Comparison of ENCODE assay signal across 8 cellular contexts in genomic region chr18:79797518-79798345, GRCh38. TPM values are rescaled to one million over a fixed set of nuclear protein-coding genes. Genes with fewer than 3 reads are reported as not detected.
DNase-seq lines count a peak whose midpoint lies in the region; ATAC-seq and TF ChIP-seq lines count a peak whose summit lies in the region.

KCNG2 (plus strand) TSS chr18:79797938; CDS start chr18:79863668, 65,730 bp downstream.

- peak within 1 kb of the TSS; percentile 32 for H3K4me3 Mint-ChIP-seq in activated CD4-positive, alpha-beta memory T cell treated with anti-CD3 and anti-CD28 coated beads for 36 hours

- H3K9me3 ChIP-seq in heart left ventricle = no peaks in the 10 kb centered on the region

- DNase-seq in Right ventricle myocardium inferior (ENCODE audit: missing footprints) = no peak
- no peak for DNase-seq in cardiac septum (ENCODE audit: low spot score)
- DNase-seq in activated CD4-positive, alpha-beta memory T cell treated with anti-CD3 and anti-CD28 coated beads for 36 hours = peak; percentile 32
- DNase-seq in heart left ventricle = peak in 3 of 5 donors; percentile 39 to 61 (median 39)
- no peak for DNase-seq in OCI-M1 (lab: John Stamatoyannopoulos, UW)
- DNase-seq in RPMI8226 = no peak

- no peaks in the 10 kb centered on the region for H3K9me3 Mint-ChIP-seq in activated CD4-positive, alpha-beta memory T cell treated with anti-CD3 and anti-CD28 coated beads for 36 hours

- no peak for TF ChIP-seq POLR2A in heart left ventricle (IDR thresholded peaks at IDR 0.05)

- CTCF ChIA-PET in activated CD4-positive, alpha-beta memory T cell treated with anti-CD3 and anti-CD28 coated beads for 36 hours (lab: Charles Lee) = no interaction called here

- H3K4me3 ChIP-seq in heart left ventricle (peak within 1 kb of the TSS; percentile 21 to 58 (median 36)), skin epidermis (peak within 1 kb of the TSS in 6 of 7 experiments; percentile 21 to 41 (median 24))

- peak; percentile 42 for ATAC-seq in Right ventricle myocardium inferior
- ATAC-seq in heart left ventricle = peak in 3 of 4 donors; percentile 50 to 65 (median 55)
- ATAC-seq in HG03159 (IDR thresholded peaks at IDR 0.05; ENCODE audit: unreplicated experiment) = no peak

- no peak within 1 kb of the TSS for H3K27ac Mint-ChIP-seq in activated CD4-positive, alpha-beta memory T cell treated with anti-CD3 and anti-CD28 coated beads for 36 hours

- no peaks in the 10 kb centered on the region for H3K36me3 ChIP-seq in heart left ventricle

- H3K27ac ChIP-seq in heart left ventricle (no peak within 1 kb of the TSS), skin epidermis (no peak within 1 kb of the TSS)

- intact Hi-C loops in Right ventricle myocardium inferior (cut with DNase I) (no loop called here), cardiac septum (cut with DNase I) (no loop called here), heart left ventricle (cut with DNase I) (loop anchor here in 1 of 10 donors (10.0 kb wide), 1 partner anchor 177 kb away; no protein-coding TSS in a partner anchor)
- intact Hi-C loops in activated CD4-positive, alpha-beta memory T cell treated with anti-CD3 and anti-CD28 coated beads for 36 hours (cut with micrococcal nuclease) = no loop called here

- POLR2A ChIA-PET in activated CD4-positive, alpha-beta memory T cell treated with anti-CD3 and anti-CD28 coated beads for 36 hours (lab: Charles Lee) = no interaction called here

- H3K27me3 ChIP-seq in heart left ventricle = peaks cover 23 to 57% (median 38%) of the 10 kb centered on the region in 9 donors

- peak in 4 of 12 donors; percentile 8 to 39 (median 32) for TF ChIP-seq CTCF in heart left ventricle (IDR thresholded peaks at IDR 0.05)

- peaks cover 10% of the 10 kb centered on the region for H3K4me1 Mint-ChIP-seq in activated CD4-positive, alpha-beta memory T cell treated with anti-CD3 and anti-CD28 coated beads for 36 hours (ENCODE audit: low read depth)

- peaks cover 5 to 30% (median 9%) of the 10 kb centered on the region in 12 donors for H3K4me1 ChIP-seq in heart left ventricle

- peaks cover 46% of the 10 kb centered on the region for H3K27me3 Mint-ChIP-seq in activated CD4-positive, alpha-beta memory T cell treated with anti-CD3 and anti-CD28 coated beads for 36 hours

- no peaks in the 10 kb centered on the region for H3K36me3 Mint-ChIP-seq in activated CD4-positive, alpha-beta memory T cell treated with anti-CD3 and anti-CD28 coated beads for 36 hours

- WGBS in heart left ventricle, 4 donors = 5 to 24% (median 7%) methylated on average over 18 to 92 of the region's 92 CpGs

RNA-seq across cellular contexts. Expression of gene KCNG2, which starts in this region (rescaled TPM):
- total RNA-seq in Right ventricle myocardium inferior = not detected
- total RNA-seq in cardiac septum = 0.32 TPM
- not detected for total RNA-seq in activated CD4-positive, alpha-beta memory T cell treated with anti-CD3 and anti-CD28 coated beads for 36 hours
- 1 to 10 TPM in 1 of 9 donors, under 1 TPM in 1, not detected in 7; 0.18 to 1.5 TPM for total RNA-seq in heart left ventricle
- under 1 TPM in 1 of 2 donors, not detected in 1; 0.07 TPM for polyA plus RNA-seq in heart left ventricle

Comparison
In these comparisons a context has a peak if more than half of its experiments do, and no peak if none do; other contexts are left out.
1. DNase-seq: peak in heart left ventricle (3 of 5); none in Right ventricle myocardium inferior (single experiment), cardiac septum (single experiment), OCI-M1 (single experiment) and RPMI8226 (single experiment).
2. Peak in ATAC-seq in Right ventricle myocardium inferior; RNA of the gene not detected or under 1 TPM.
3. Peak in DNase-seq in activated CD4-positive, alpha-beta memory T cell treated with anti-CD3 and anti-CD28 coated beads for 36 hours; RNA of the gene not detected or under 1 TPM.